Comparison of ENCODE assay signal across 8 cellular contexts in genomic region chrX:52995974-52996304, GRCh38. TPM values are rescaled to one million over a fixed set of nuclear protein-coding genes. Genes with fewer than 3 reads are reported as not detected.
DNase-seq lines count a peak whose midpoint lies in the region; ATAC-seq and TF ChIP-seq lines count a peak whose summit lies in the region.

No MANE protein-coding gene starts in this region.

- H3K27me3 ChIP-seq in BLaER1 (peaks cover 92% of the 10 kb centered on the region), HUES48 (ENCODE audit: control insufficient read depth, insufficient read depth, low read length) (no peaks in the 10 kb centered on the region)

- H3K27me3 Mint-ChIP-seq in natural killer cell (ENCODE audit: low read depth in 2 of 2) = no peaks in the 10 kb centered on the region

- ATAC-seq in natural killer cell = no peak
- no peak for ATAC-seq in GM21723 (IDR thresholded peaks at IDR 0.05; ENCODE audit: unreplicated experiment)

- H3K36me3 Mint-ChIP-seq in natural killer cell = no peaks in the 10 kb centered on the region

- H3K4me1 ChIP-seq in BLaER1 (peaks cover 20% of the 10 kb centered on the region), HUES48 (ENCODE audit: control insufficient read depth, insufficient read depth, low read length) (no peaks in the 10 kb centered on the region)

- peak overlapping the region; percentile 68 for H3K4me2 ChIP-seq in BLaER1

- intact Hi-C loops in natural killer cell (cut with micrococcal nuclease) = loop anchor here (1.0 kb wide), 1 partner anchor 422 kb away; no protein-coding TSS in a partner anchor

- H3K4me3 Mint-ChIP-seq in natural killer cell = peak overlapping the region; percentile 94

- H3K9me3 Mint-ChIP-seq in natural killer cell = no peaks in the 10 kb centered on the region

- no peak for TF ChIP-seq CTCF in cardiac fibroblast (IDR thresholded peaks at IDR 0.05; ENCODE audit: low read depth, low read length)
- peak; percentile 11 for TF ChIP-seq CTCF in natural killer cell (IDR thresholded peaks at IDR 0.05)

- peak overlapping the region; percentile 83; the same call in 1 of the 2 replicates for H3K9ac ChIP-seq in BLaER1
- H3K9ac ChIP-seq in HUES48 (ENCODE audit: low read depth, low read length) = no peak overlapping the region

- H3K27ac Mint-ChIP-seq in natural killer cell = peak overlapping the region; percentile 94 to 96

- peak overlapping the region; percentile 86 for H3K27ac ChIP-seq in BLaER1
- H3K27ac ChIP-seq in HUES48 (ENCODE audit: low read depth, low read length) = no peak overlapping the region

- no peaks in the 10 kb centered on the region for H4K20me1 ChIP-seq in BLaER1

- DNase-seq in cardiac fibroblast (ENCODE audit: low read depth in 2 of 2) (no peak), natural killer cell (no peak), NCI-H187 (lab: John Stamatoyannopoulos, UW) (no peak), cerebellar cortex (ENCODE audit: low spot score) (no peak)
- DNase-seq in stimulated activated CD4-positive, alpha-beta T cell treated with anti-CD3 and anti-CD28 coated beads, Interleukin-4, amount 100 ng/mL, for 4 hours = no peak

- no peaks in the 10 kb centered on the region for H3K36me3 ChIP-seq in BLaER1
- no peaks in the 10 kb centered on the region for H3K36me3 ChIP-seq in HUES48 (ENCODE audit: control insufficient read depth, insufficient read depth, low read length)

- H3K4me1 Mint-ChIP-seq in natural killer cell = peaks cover 13 to 18% of the 10 kb centered on the region in 2 donors

- H3K4me3 ChIP-seq in BLaER1 (peak overlapping the region; percentile 71), HUES48 (ENCODE audit: low read depth, low read length) (peak overlapping the region; percentile 82; the same call in 1 of the 2 replicates), cardiac fibroblast (replicated peaks in 1 of 2; ENCODE audit: low read depth in 2 of 2, low read length in 2 of 2) (peak overlapping the region; percentile 59 to 66)

- H3K9me3 ChIP-seq in BLaER1 = no peaks in the 10 kb centered on the region
- H3K9me3 ChIP-seq in HUES48 (ENCODE audit: control insufficient read depth, insufficient read depth, low read length) = peaks cover 23% of the 10 kb centered on the region; the same call in 1 of the 2 replicates

RNA-seq across cellular contexts. Expression of gene FAM156A, which starts 37.6 kb away (rescaled TPM):
- 10 to 100 TPM; 16.2 to 19.2 (median 18.7) TPM for total RNA-seq in natural killer cell

RNA-seq across cellular contexts. Expression of gene GPR173, which starts 52.6 kb away (rescaled TPM):
- total RNA-seq in natural killer cell = under 1 TPM in 1 of 3 donors, not detected in 2; 0.48 TPM
